In the genomic region with DNA sequence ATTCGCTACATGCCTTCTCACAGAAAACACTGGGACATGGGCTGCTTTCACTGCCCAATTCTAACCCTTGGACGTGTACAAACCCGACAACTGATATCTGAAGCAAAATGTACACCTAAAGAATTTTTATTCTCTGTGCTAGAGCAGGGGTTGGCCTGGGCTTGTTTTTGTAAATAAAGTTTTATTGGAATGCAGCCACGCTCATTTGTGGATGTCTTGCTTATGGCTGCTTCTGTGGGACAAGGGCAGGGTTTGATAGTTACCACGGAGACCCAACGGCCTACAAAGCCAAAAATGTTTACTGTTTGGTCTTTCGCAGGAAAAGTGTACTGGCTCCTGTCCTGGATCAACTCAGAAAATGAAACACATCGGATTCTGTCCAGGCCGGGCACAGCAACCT, we compare ENCODE assay signal across 1 cellular context.
A peak's percentile ranks its signal among the peaks of the same experiment; 100 is the strongest.
TF ChIP-seq lines count a peak whose summit lies in the region.

No MANE protein-coding gene starts in this region.

TF ChIP-seq in K562, 482 proteins besides CTCF, POLR2A, EP300 and RAD21:
- TF ChIP-seq, protein P1, sequence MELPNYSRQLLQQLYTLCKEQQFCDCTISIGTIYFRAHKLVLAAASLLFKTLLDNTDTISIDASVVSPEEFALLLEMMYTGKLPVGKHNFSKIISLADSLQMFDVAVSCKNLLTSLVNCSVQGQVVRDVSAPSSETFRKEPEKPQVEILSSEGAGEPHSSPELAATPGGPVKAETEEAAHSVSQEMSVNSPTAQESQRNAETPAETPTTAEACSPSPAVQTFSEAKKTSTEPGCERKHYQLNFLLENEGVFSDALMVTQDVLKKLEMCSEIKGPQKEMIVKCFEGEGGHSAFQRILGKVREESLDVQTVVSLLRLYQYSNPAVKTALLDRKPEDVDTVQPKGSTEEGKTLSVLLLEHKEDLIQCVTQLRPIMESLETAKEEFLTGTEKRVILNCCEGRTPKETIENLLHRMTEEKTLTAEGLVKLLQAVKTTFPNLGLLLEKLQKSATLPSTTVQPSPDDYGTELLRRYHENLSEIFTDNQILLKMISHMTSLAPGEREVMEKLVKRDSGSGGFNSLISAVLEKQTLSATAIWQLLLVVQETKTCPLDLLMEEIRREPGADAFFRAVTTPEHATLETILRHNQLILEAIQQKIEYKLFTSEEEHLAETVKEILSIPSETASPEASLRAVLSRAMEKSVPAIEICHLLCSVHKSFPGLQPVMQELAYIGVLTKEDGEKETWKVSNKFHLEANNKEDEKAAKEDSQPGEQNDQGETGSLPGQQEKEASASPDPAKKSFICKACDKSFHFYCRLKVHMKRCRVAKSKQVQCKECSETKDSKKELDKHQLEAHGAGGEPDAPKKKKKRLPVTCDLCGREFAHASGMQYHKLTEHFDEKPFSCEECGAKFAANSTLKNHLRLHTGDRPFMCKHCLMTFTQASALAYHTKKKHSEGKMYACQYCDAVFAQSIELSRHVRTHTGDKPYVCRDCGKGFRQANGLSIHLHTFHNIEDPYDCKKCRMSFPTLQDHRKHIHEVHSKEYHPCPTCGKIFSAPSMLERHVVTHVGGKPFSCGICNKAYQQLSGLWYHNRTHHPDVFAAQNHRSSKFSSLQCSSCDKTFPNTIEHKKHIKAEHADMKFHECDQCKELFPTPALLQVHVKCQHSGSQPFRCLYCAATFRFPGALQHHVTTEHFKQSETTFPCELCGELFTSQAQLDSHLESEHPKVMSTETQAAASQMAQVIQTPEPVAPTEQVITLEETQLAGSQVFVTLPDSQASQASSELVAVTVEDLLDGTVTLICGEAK (IDR thresholded peaks at IDR 0.05) = peak; percentile 92
- TF ChIP-seq, protein P1 (CRISPR knock-in tag; IDR thresholded peaks at IDR 0.05) = peak; percentile 83
- TF ChIP-seq ETS2 (tag; IDR thresholded peaks at IDR 0.05; ENCODE audit: borderline replicate concordance, poor library complexity, severe bottlenecking) = no peak
